8 cellular contexts compared by ENCODE assay signal in the genomic region with DNA sequence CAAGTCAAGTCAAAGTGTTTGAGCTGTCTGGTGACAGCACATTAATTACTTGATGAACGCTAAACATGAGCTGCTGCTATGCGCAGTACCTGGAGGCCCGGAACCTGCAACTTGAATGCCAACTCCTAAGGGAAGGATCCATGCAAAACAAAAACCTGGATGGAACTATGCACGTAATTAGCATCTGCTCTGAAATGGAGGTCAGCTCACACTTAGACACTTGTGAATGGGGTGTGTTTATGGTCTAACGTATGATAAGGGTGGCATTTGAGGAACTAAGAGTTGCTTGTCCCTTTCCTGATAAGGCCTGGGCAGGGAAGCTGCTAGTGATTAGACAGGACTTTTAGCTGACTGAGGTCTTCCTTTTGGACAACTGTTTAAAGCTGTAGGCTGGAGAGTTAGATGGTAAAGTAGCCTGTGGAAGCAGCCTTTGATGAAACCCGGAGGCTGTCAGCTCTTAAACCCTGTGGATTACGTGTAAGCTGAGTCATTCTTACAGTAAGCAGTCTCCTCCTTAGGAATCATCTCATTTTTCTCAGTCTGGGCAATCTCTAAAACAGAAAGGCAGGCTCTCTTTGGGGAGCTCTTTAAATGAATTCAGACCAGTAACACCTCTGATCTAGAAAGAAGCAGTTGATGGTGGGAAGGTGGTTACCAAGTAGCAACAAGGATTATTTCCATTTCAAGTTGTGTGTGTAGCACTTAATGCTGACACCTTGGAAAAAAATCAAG. TPM values are rescaled to one million over a fixed set of nuclear protein-coding genes. Genes with fewer than 3 reads are reported as not detected.
DNase-seq lines count a peak whose midpoint lies in the region; ATAC-seq and FAIRE-seq lines count a peak whose summit lies in the region.
"Had no signal": no experiment of that assay in that cellular context is flagged by ENCODE, and none has a peak within 500 bp of the region (broad histone marks: within the 10 kb centered on the region; RNA-seq: fewer than 3 reads in every experiment).

No MANE protein-coding gene starts in this region.

- no peaks in the 10 kb centered on the region for H3K9me3 Mint-ChIP-seq in stimulated activated memory B cell treated with anti-CD40 and anti-IgM and Interleukin-4, amounts not matched to agents 10 μg/mL and 1 μg/mL and 100 μg/mL, for 72 hours

- ATAC-seq in T-helper 17 cell = peak; percentile 7
- ATAC-seq in Right ventricle myocardium superior (ENCODE audit: poor library complexity) = peak; percentile 51
- no peak for ATAC-seq in stimulated activated memory B cell treated with anti-CD40 and anti-IgM and Interleukin-4, amounts not matched to agents 10 μg/mL and 1 μg/mL and 100 μg/mL, for 72 hours

- DNase-seq in HTR-8/SVneo (ENCODE audit: insufficient read length, low spot score) (peak; percentile 45), T-helper 17 cell (no peak), Right ventricle myocardium superior (no peak), NCI-H2081 treated with DMSO at 0.1 percent for 48 hours (lab: John Stamatoyannopoulos, UW) (no peak)
- no peak for DNase-seq in effector CD8-positive, alpha-beta T cell (lab: John Stamatoyannopoulos, UW)
- DNase-seq in stimulated activated naive CD4-positive, alpha-beta T cell treated with Interleukin-2 at 50 U/mL for 16 hours (lab: John Stamatoyannopoulos, UW) = no peak

- H3K36me3 Mint-ChIP-seq in T-helper 17 cell (ENCODE audit: low read depth) = peaks cover 7% of the 10 kb centered on the region
- peaks cover 44% of the 10 kb centered on the region for H3K36me3 Mint-ChIP-seq in stimulated activated memory B cell treated with anti-CD40 and anti-IgM and Interleukin-4, amounts not matched to agents 10 μg/mL and 1 μg/mL and 100 μg/mL, for 72 hours

- H3K4me3 Mint-ChIP-seq in T-helper 17 cell = peak overlapping the region; percentile 53
- no peak overlapping the region for H3K4me3 Mint-ChIP-seq in stimulated activated memory B cell treated with anti-CD40 and anti-IgM and Interleukin-4, amounts not matched to agents 10 μg/mL and 1 μg/mL and 100 μg/mL, for 72 hours

- no peaks in the 10 kb centered on the region for H3K27me3 Mint-ChIP-seq in T-helper 17 cell
- no peaks in the 10 kb centered on the region for H3K27me3 Mint-ChIP-seq in stimulated activated memory B cell treated with anti-CD40 and anti-IgM and Interleukin-4, amounts not matched to agents 10 μg/mL and 1 μg/mL and 100 μg/mL, for 72 hours

- H3K4me1 Mint-ChIP-seq in T-helper 17 cell = peaks cover 82% of the 10 kb centered on the region
- H3K4me1 Mint-ChIP-seq in stimulated activated memory B cell treated with anti-CD40 and anti-IgM and Interleukin-4, amounts not matched to agents 10 μg/mL and 1 μg/mL and 100 μg/mL, for 72 hours = peaks cover 96% of the 10 kb centered on the region

- peak overlapping the region; percentile 85 for H3K27ac Mint-ChIP-seq in T-helper 17 cell
- H3K27ac Mint-ChIP-seq in stimulated activated memory B cell treated with anti-CD40 and anti-IgM and Interleukin-4, amounts not matched to agents 10 μg/mL and 1 μg/mL and 100 μg/mL, for 72 hours = peak overlapping the region; percentile 65

- intact Hi-C loops in Right ventricle myocardium superior (cut with DNase I) = no loop called here

- no peaks in the 10 kb centered on the region for H3K9me3 ChIP-seq in T-helper 17 cell (ENCODE audit: control insufficient read depth, low read length, poor library complexity, severe bottlenecking)

- no peak for FAIRE-seq in HTR-8/SVneo (lab: Jason Lieb, UNC)
- FAIRE-seq: endothelial cell of umbilical vein had no signal

RNA-seq across cellular contexts. Expression of a gene that starts 6.8 kb away (rescaled TPM):
- total RNA-seq in T-helper 17 cell = 100 to 1,000 TPM; 129 to 173 TPM
- total RNA-seq in Right ventricle myocardium superior = 18.7 TPM
